In the genomic region with DNA sequence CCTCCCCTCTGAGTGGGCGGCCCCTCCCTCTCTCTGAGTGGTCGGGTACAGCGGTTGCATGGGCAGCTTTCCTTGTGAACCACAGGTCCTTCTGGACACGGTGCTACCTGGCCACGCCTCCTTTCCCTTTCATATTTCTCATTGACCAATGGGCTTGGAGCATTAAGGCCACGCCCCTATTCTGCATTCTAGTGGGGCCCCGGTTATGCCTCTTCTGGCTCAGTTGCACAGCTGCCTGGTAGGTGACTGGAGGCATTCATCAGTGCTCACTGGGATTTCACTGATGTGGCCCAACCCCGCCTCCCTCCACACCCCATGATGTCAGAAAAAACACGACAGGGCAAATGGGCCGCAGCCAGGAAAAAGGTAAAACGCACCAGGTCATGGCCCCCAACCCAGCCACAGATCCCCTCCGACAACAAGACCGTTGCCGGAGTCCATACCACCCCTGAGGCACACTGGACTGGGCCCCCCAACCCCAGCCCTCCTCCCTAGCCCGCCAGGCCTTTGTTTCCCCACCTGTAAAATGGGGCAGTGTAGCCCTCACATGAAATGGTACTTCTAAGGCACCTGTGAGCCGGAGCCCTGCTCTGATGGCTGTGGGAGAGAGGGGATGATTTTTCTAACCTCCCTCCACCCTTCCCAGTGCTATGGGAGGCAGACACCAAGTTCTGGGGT, we compare ENCODE assay signal across 11 cellular contexts. TPM values are rescaled to one million over a fixed set of nuclear protein-coding genes. Genes with fewer than 3 reads are reported as not detected.
DNase-seq lines count a peak whose midpoint lies in the region; ATAC-seq and TF ChIP-seq lines count a peak whose summit lies in the region.
"Had no signal": no experiment of that assay in that cellular context is flagged by ENCODE, and none has a peak within 500 bp of the region (broad histone marks: within the 10 kb centered on the region; RNA-seq: fewer than 3 reads in every experiment).

No MANE protein-coding gene starts in this region.

- H3K36me3 ChIP-seq in heart left ventricle (no peaks in the 10 kb centered on the region), psoas muscle (ENCODE audit: insufficient read depth in 1 of 2, low read depth in 1 of 2) (no peaks in the 10 kb centered on the region)

- no peaks in the 10 kb centered on the region for H3K4me1 Mint-ChIP-seq in activated CD4-positive, alpha-beta T cell treated with anti-CD3 and anti-CD28 coated beads for 36 hours
- peaks cover 6% of the 10 kb centered on the region for H3K4me1 Mint-ChIP-seq in type B pancreatic cell (ENCODE audit: unreplicated experiment)

- no peak for TF ChIP-seq POLR2A in heart left ventricle (IDR thresholded peaks at IDR 0.05)

- H3K4me1 ChIP-seq in heart left ventricle (peaks cover 0 to 8% (median 0%) of the 10 kb centered on the region in 12 donors), psoas muscle (no peaks in the 10 kb centered on the region)

- H3K27ac ChIP-seq in heart left ventricle (no peak overlapping the region), psoas muscle (no peak overlapping the region)

- H3K9me3 ChIP-seq in heart left ventricle, result no peaks in the 10 kb centered on the region
- H3K9me3 ChIP-seq in psoas muscle, result no peaks in the 10 kb centered on the region

- TF ChIP-seq CTCF in heart left ventricle (IDR thresholded peaks at IDR 0.05) (no peak), type B pancreatic cell (conservative IDR thresholded peaks at IDR 0.05) (no peak), psoas muscle (IDR thresholded peaks at IDR 0.05) (no peak)

- H3K9me3 Mint-ChIP-seq in activated CD4-positive, alpha-beta T cell treated with anti-CD3 and anti-CD28 coated beads for 36 hours (ENCODE audit: low read depth), result no peaks in the 10 kb centered on the region
- H3K9me3 Mint-ChIP-seq in type B pancreatic cell, result no peaks in the 10 kb centered on the region
- H3K9me3 Mint-ChIP-seq: CD4-positive, alpha-beta memory T cell had no signal

- POLR2A ChIA-PET in activated CD4-positive, alpha-beta T cell treated with anti-CD3 and anti-CD28 coated beads for 36 hours (lab: Charles Lee), result no interaction called here

- ATAC-seq in activated CD4-positive, alpha-beta T cell treated with anti-CD3 and anti-CD28 coated beads for 36 hours, result no peak
- ATAC-seq in heart left ventricle, result no peak
- no peak for ATAC-seq in psoas muscle

- H3K36me3 Mint-ChIP-seq in activated CD4-positive, alpha-beta T cell treated with anti-CD3 and anti-CD28 coated beads for 36 hours (ENCODE audit: low read depth), result no peaks in the 10 kb centered on the region
- no peaks in the 10 kb centered on the region for H3K36me3 Mint-ChIP-seq in type B pancreatic cell
- H3K36me3 Mint-ChIP-seq: CD4-positive, alpha-beta memory T cell had no signal

- intact Hi-C loops in activated CD4-positive, alpha-beta T cell treated with anti-CD3 and anti-CD28 coated beads for 36 hours (cut with DNase I, micrococcal nuclease), result no loop called here
- intact Hi-C loops in heart left ventricle (cut with DNase I) (no loop called here), psoas muscle (cut with DNase I) (no loop called here)

- no peak overlapping the region for H3K4me3 ChIP-seq in heart left ventricle
- no peak overlapping the region for H3K4me3 ChIP-seq in psoas muscle

- H3K4me3 Mint-ChIP-seq in activated CD4-positive, alpha-beta T cell treated with anti-CD3 and anti-CD28 coated beads for 36 hours, result no peak overlapping the region
- H3K4me3 Mint-ChIP-seq in type B pancreatic cell, result no peak overlapping the region
- H3K4me3 Mint-ChIP-seq: CD4-positive, alpha-beta memory T cell had no signal

- CTCF ChIA-PET in activated CD4-positive, alpha-beta T cell treated with anti-CD3 and anti-CD28 coated beads for 36 hours (lab: Charles Lee), result interaction anchor here (0.9 to 2.1 kb wide), 5 partner anchors 10 to 316 kb away, joined by 3 to 12 read pairs (median 6); no protein-coding TSS in a partner anchor

- WGBS in heart left ventricle, 4 donors, result 76 to 88% (median 80%) methylated on average over 14 to 16 of the region's 16 CpGs
- 78 to 85% (median 79%) methylated on average over 16 of the region's 16 CpGs for WGBS in psoas muscle, 3 donors

- peak; percentile 45 for DNase-seq in activated CD4-positive, alpha-beta T cell treated with anti-CD3 and anti-CD28 coated beads for 36 hours
- no peak for DNase-seq in activated CD4-positive, alpha-beta T cell treated with anti-CD3 and anti-CD28 coated beads, Interleukin-2, amount 50 U/mL, for 4 hours
- peak; percentile 68 for DNase-seq in HT-29 (ENCODE audit: low spot score)
- peak; percentile 91 for DNase-seq in SHP77 treated with DMSO at 0.1 percent for 48 hours (lab: John Stamatoyannopoulos, UW)
- DNase-seq in myocyte (ENCODE audit: low read depth), result peak; percentile 11
- no peak for DNase-seq in heart left ventricle
- no peak for DNase-seq in type B pancreatic cell (ENCODE audit: extremely low spot score, unreplicated experiment)
- DNase-seq in psoas muscle, result no peak
- DNase-seq: CD4-positive, alpha-beta memory T cell had no signal

- H3K27ac Mint-ChIP-seq in activated CD4-positive, alpha-beta T cell treated with anti-CD3 and anti-CD28 coated beads for 36 hours, result no peak overlapping the region
- no peak overlapping the region for H3K27ac Mint-ChIP-seq in type B pancreatic cell

- no peaks in the 10 kb centered on the region for H3K27me3 ChIP-seq in heart left ventricle
- no peaks in the 10 kb centered on the region for H3K27me3 ChIP-seq in psoas muscle (ENCODE audit: insufficient read depth in 3 of 3, low read length in 2 of 3)

- H3K27me3 Mint-ChIP-seq in activated CD4-positive, alpha-beta T cell treated with anti-CD3 and anti-CD28 coated beads for 36 hours, result no peaks in the 10 kb centered on the region
- H3K27me3 Mint-ChIP-seq in type B pancreatic cell, result peaks cover 5% of the 10 kb centered on the region
- H3K27me3 Mint-ChIP-seq: CD4-positive, alpha-beta memory T cell had no signal

RNA-seq across cellular contexts. Expression of a gene that starts 26.3 kb away (rescaled TPM):
- total RNA-seq in activated CD4-positive, alpha-beta T cell treated with anti-CD3 and anti-CD28 coated beads for 36 hours, result 10 to 100 TPM; 22.0 to 23.9 TPM
- total RNA-seq in HT-29 (2014; rRNA removed; shearing (Covaris generic)), result 129 and 136 TPM in 2 replicates
- total RNA-seq in myocyte (153 and 189 TPM in 2 replicates), heart left ventricle (100 to 1,000 TPM in 8 of 9 donors, 10 to 100 TPM in 1; 93.2 to 149 (median 116) TPM), type B pancreatic cell (ENCODE audit: low replicate concordance) (79.2 and 103 TPM in 2 replicates), psoas muscle (100 to 1,000 TPM; 188 to 219 (median 200) TPM)
- 141 TPM for polyA plus RNA-seq in myocyte (2012)
- polyA plus RNA-seq in heart left ventricle (100 to 1,000 TPM; 119 to 142 TPM), psoas muscle (100 to 1,000 TPM; 212 to 298 (median 221) TPM)

RNA-seq across cellular contexts. Expression of a gene that starts 42.5 kb away (rescaled TPM):
- under 1 TPM; 0.39 to 0.46 TPM for total RNA-seq in activated CD4-positive, alpha-beta T cell treated with anti-CD3 and anti-CD28 coated beads for 36 hours
- 0.03 and 0.28 TPM in 2 replicates for total RNA-seq in HT-29 (2014; rRNA removed; shearing (Covaris generic))
- total RNA-seq in myocyte, result 0.08 TPM in 1 of 2 replicates, not detected in the other
- 0.35 TPM for polyA plus RNA-seq in myocyte (2012)
- total RNA-seq in heart left ventricle, result under 1 TPM in 4 of 9 donors, not detected in 5; 0.13 to 0.35 (median 0.23) TPM
- polyA plus RNA-seq in heart left ventricle, result under 1 TPM; 0.07 to 0.11 TPM
- 0.58 TPM in 1 of 2 replicates, not detected in the other for total RNA-seq in type B pancreatic cell (ENCODE audit: low replicate concordance)
- total RNA-seq in psoas muscle, result under 1 TPM in 2 of 4 donors, not detected in 2; 0.08 to 0.69 TPM
- polyA plus RNA-seq in psoas muscle, result under 1 TPM; 0.03 to 0.13 (median 0.05) TPM
- total RNA-seq: kidney epithelial cell, urinary bladder had no signal
- polyA plus RNA-seq: CD4-positive, alpha-beta memory T cell had no signal

RNA-seq across cellular contexts. Expression of a gene that starts 57.8 kb away (rescaled TPM):
- 1 to 10 TPM; 5.6 to 6.6 TPM for total RNA-seq in activated CD4-positive, alpha-beta T cell treated with anti-CD3 and anti-CD28 coated beads for 36 hours
- 13.7 and 15.1 TPM in 2 replicates for total RNA-seq in HT-29 (2014; rRNA removed; shearing (Covaris generic))
- total RNA-seq in myocyte (5.2 and 11.2 TPM in 2 replicates), heart left ventricle (10 to 100 TPM in 6 of 9 donors, 1 to 10 TPM in 3; 5.9 to 18.9 (median 13.6) TPM), type B pancreatic cell (ENCODE audit: low replicate concordance) (6.1 and 9.6 TPM in 2 replicates), psoas muscle (1 to 10 TPM; 1.3 to 4.5 (median 2.6) TPM)
- polyA plus RNA-seq in myocyte (2012), result 5.1 TPM
- polyA plus RNA-seq in heart left ventricle (1 to 10 TPM; 4.8 to 5.4 TPM), psoas muscle (1 to 10 TPM in 2 of 3 donors, under 1 TPM in 1; 0.96 to 5.9 (median 3.1) TPM)

RNA-seq across cellular contexts. Expression of a gene that starts 58.1 kb away (rescaled TPM):
- 100 to 1,000 TPM; 135 to 140 TPM for total RNA-seq in activated CD4-positive, alpha-beta T cell treated with anti-CD3 and anti-CD28 coated beads for 36 hours
- total RNA-seq in HT-29 (2014; rRNA removed; shearing (Covaris generic)), result 165 and 178 TPM in 2 replicates
- total RNA-seq in myocyte, result 9.2 and 17.7 TPM in 2 replicates
- 84.0 TPM for polyA plus RNA-seq in myocyte (2012)
- 100 to 1,000 TPM in 1 of 9 donors, 10 to 100 TPM in 8; 38.7 to 107 (median 80.8) TPM for total RNA-seq in heart left ventricle
- 100 to 1,000 TPM in 1 of 2 donors, 10 to 100 TPM in 1; 78.2 to 145 TPM for polyA plus RNA-seq in heart left ventricle
- total RNA-seq in type B pancreatic cell (ENCODE audit: low replicate concordance), result 31.6 and 36.8 TPM in 2 replicates
- total RNA-seq in psoas muscle, result 10 to 100 TPM; 45.7 to 58.1 (median 56.6) TPM
- polyA plus RNA-seq in psoas muscle, result 100 to 1,000 TPM in 1 of 3 donors, 10 to 100 TPM in 2; 72.0 to 154 (median 96.5) TPM

Comparison
In these comparisons a context has a peak if more than half of its experiments do, and no peak if none do; other contexts are left out.
1. DNase-seq: peak in activated CD4-positive, alpha-beta T cell treated with anti-CD3 and anti-CD28 coated beads for 36 hours (single experiment), HT-29 (single experiment), SHP77 treated with DMSO at 0.1 percent for 48 hours (single experiment) and myocyte (single experiment); none in activated CD4-positive, alpha-beta T cell treated with anti-CD3 and anti-CD28 coated beads, Interleukin-2, amount 50 U/mL, for 4 hours (0 of 2), heart left ventricle (0 of 5), type B pancreatic cell (single experiment) and psoas muscle (0 of 2).